22 cellular contexts compared by ENCODE assay signal in the genomic region with DNA sequence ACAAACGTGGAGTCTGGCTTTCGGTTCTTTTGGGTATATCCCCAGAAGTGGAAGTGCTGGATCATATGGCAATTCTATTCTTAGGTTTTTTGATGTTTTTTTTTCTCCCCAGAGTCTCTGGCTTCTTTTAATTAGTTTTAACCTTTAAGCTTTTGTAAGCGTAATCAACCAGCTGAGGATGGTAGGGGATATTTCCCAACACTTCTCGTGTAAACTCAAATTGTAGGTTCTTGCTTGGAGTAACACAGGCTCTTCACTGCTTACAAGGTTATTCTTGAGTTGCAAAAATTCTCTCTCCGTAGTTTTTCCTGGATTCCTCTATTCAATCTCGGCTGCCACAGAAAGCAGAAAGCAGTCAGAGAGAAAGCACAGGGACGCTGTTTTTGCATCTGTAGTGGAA. TPM values are rescaled to one million over a fixed set of nuclear protein-coding genes. Genes with fewer than 3 reads are reported as not detected.
DNase-seq lines count a peak whose midpoint lies in the region; ATAC-seq, FAIRE-seq and TF ChIP-seq lines count a peak whose summit lies in the region.
"Had no signal": no experiment of that assay in that cellular context is flagged by ENCODE, and none has a peak within 500 bp of the region (broad histone marks: within the 10 kb centered on the region; RNA-seq: fewer than 3 reads in every experiment).

No MANE protein-coding gene starts in this region.

- in situ Hi-C loops in HAP-1 (cut with MboI; ENCODE audit: low sequenced_read_pairs), result no loop called here

- H3K4me1 ChIP-seq in fibroblast of lung (ENCODE audit: control insufficient read depth, extremely low read depth, insufficient read depth, low read length) (no peaks in the 10 kb centered on the region), mesodermal cell (ENCODE audit: control insufficient read depth, insufficient read depth, low read length, poor library complexity, severe bottlenecking) (no peaks in the 10 kb centered on the region), suprapubic skin (no peaks in the 10 kb centered on the region), lower lobe of right lung (no peaks in the 10 kb centered on the region), HAP-1 (peaks cover 3% of the 10 kb centered on the region; the same call in 1 of the 2 replicates)
- H3K4me1 ChIP-seq: BE2C, SJCRH30 had no signal

- no peak overlapping the region for H3K9ac ChIP-seq in fibroblast of lung (ENCODE audit: insufficient read depth, low read length)

- ATAC-seq in lower lobe of right lung, result no peak

- H3K27ac ChIP-seq in fibroblast of lung (ENCODE audit: insufficient read depth, low read length) (peak overlapping the region; percentile 11), mesodermal cell (ENCODE audit: low read depth, low read length, severe bottlenecking) (peak overlapping the region; percentile 41), suprapubic skin (peak overlapping the region; percentile 85), lower lobe of right lung (no peak overlapping the region)
- H3K27ac ChIP-seq: SJCRH30 had no signal

- intact Hi-C loops in lower lobe of right lung (cut with DNase I), result no loop called here

- peaks cover 13% of the 10 kb centered on the region for H3K27me3 ChIP-seq in fibroblast of lung (ENCODE audit: control insufficient read depth, insufficient read depth, low read length)
- peaks cover 30% of the 10 kb centered on the region for H3K27me3 ChIP-seq in suprapubic skin
- no peaks in the 10 kb centered on the region for H3K27me3 ChIP-seq in lower lobe of right lung (ENCODE audit: low read depth)
- H3K27me3 ChIP-seq in HAP-1 (ENCODE audit: low read depth), result peaks cover 4% of the 10 kb centered on the region; the same call in 1 of the 2 replicates
- H3K27me3 ChIP-seq: BE2C had no signal

- H3K9me3 ChIP-seq in fibroblast of lung (ENCODE audit: control insufficient read depth, insufficient read depth, low read depth, low read length), result no peaks in the 10 kb centered on the region
- H3K9me3 ChIP-seq in mesodermal cell (ENCODE audit: control insufficient read depth, low read length), result no peaks in the 10 kb centered on the region
- no peaks in the 10 kb centered on the region for H3K9me3 ChIP-seq in suprapubic skin
- H3K9me3 ChIP-seq in lower lobe of right lung, result no peaks in the 10 kb centered on the region
- no peaks in the 10 kb centered on the region for H3K9me3 ChIP-seq in HAP-1
- H3K9me3 ChIP-seq: BE2C, SJCRH30 had no signal

- no peak overlapping the region for H3K4me2 ChIP-seq in fibroblast of lung (ENCODE audit: extremely low read depth, insufficient read depth, low read length)

- FAIRE-seq in HTR-8/SVneo (lab: Jason Lieb, UNC), result no peak
- FAIRE-seq: A204.1, D721Med, RCC 7860 had no signal

- no peaks in the 10 kb centered on the region for H3K79me2 ChIP-seq in fibroblast of lung (ENCODE audit: control insufficient read depth, insufficient read depth, low read length)

- 94 to 96% methylated on average over 4 to 5 of the region's 7 CpGs for WGBS in mesodermal cell (ENCODE audit: insufficient coverage in 2 of 2), 2 experiments
- WGBS in suprapubic skin, result 65% methylated on average over 7 of the region's 7 CpGs

- TF ChIP-seq EP300 in suprapubic skin (IDR thresholded peaks at IDR 0.05), result no peak

- H3K36me3 ChIP-seq in fibroblast of lung (ENCODE audit: control insufficient read depth, insufficient read depth, low read length) (no peaks in the 10 kb centered on the region), mesodermal cell (ENCODE audit: control insufficient read depth, insufficient read depth, low read length) (no peaks in the 10 kb centered on the region), suprapubic skin (no peaks in the 10 kb centered on the region), lower lobe of right lung (no peaks in the 10 kb centered on the region), HAP-1 (replicated peaks) (no peaks in the 10 kb centered on the region)
- H3K36me3 ChIP-seq: BE2C, SJCRH30 had no signal

- no peak overlapping the region for H3K4me3 ChIP-seq in fibroblast of lung (replicated peaks in 1 of 4; ENCODE audit: control extremely low read depth in 1 of 4, insufficient read depth in 1 of 4, low read depth in 3 of 4, low read length in 4 of 4)
- H3K4me3 ChIP-seq in mesodermal cell (ENCODE audit: extremely low read depth, insufficient read depth, low read length, poor library complexity, severe bottlenecking), result no peak overlapping the region
- no peak overlapping the region for H3K4me3 ChIP-seq in suprapubic skin
- no peak overlapping the region for H3K4me3 ChIP-seq in lower lobe of right lung
- H3K4me3 ChIP-seq in HAP-1, result no peak overlapping the region
- H3K4me3 ChIP-seq: SJCRH30 had no signal

- no peaks in the 10 kb centered on the region for H4K20me1 ChIP-seq in fibroblast of lung (ENCODE audit: control insufficient read depth, extremely low read depth, insufficient read depth, low read length)

- H2AFZ ChIP-seq in fibroblast of lung (ENCODE audit: low read length), result no peak overlapping the region

- peak; percentile 17 for DNase-seq in MV-4-11 (lab: John Stamatoyannopoulos, UW)
- DNase-seq in fibroblast of lung (ENCODE audit: low read depth in 2 of 2), result no peak
- DNase-seq in suprapubic skin (ENCODE audit: low spot score in 2 of 2), result no peak
- no peak for DNase-seq in activated effector memory CD4-positive, alpha-beta T cell treated with Interleukin-2 at 50 U/mL for 16 hours
- no peak for DNase-seq in HTR-8/SVneo (ENCODE audit: insufficient read length, low spot score)
- no peak for DNase-seq in lower lobe of right lung
- DNase-seq in HAP-1 (ENCODE audit: low spot score in 2 of 2), result no peak
- DNase-seq: BE2C, DMS53, GDM1, H9, NCI-H1105 treated with DMSO at 0.1 percent for 48 hours, NCI-H2029 treated with DMSO at 0.1 percent for 48 hours, NCI-H345, NCI-H524 treated with DMSO at 0.1 percent for 48 hours, NCI-H82, SJCRH30 had no signal

- TF ChIP-seq POLR2A in suprapubic skin (IDR thresholded peaks at IDR 0.05), result no peak

- TF ChIP-seq CTCF in fibroblast of lung (conservative IDR thresholded peaks at IDR 0.05 in 1 of 2, IDR thresholded peaks at IDR 0.05 in 1 of 2; ENCODE audit: low read depth in 1 of 2, low read length in 2 of 2), result no peak
- no peak for TF ChIP-seq CTCF in suprapubic skin (IDR thresholded peaks at IDR 0.05)
- no peak for TF ChIP-seq CTCF in lower lobe of right lung (IDR thresholded peaks at IDR 0.05)

RNA-seq across cellular contexts. Expression of a gene that starts 11.9 kb away (rescaled TPM):
- total RNA-seq in fibroblast of lung (under 0.01 and 0.17 TPM in 2 replicates), suprapubic skin (10 to 100 TPM in 1 of 4 donors, 1 to 10 TPM in 3; 4.0 to 16.9 (median 5.2) TPM), lower lobe of right lung (26.4 TPM)
- 0.02 and 1.4 TPM in 2 replicates for polyA plus RNA-seq in fibroblast of lung
- 3.7 TPM in 1 of 2 replicates, not detected in the other for polyA plus RNA-seq in fibroblast of lung (2012)
- 0.15 and 1.4 TPM in 2 replicates for polyA minus RNA-seq in fibroblast of lung (ENCODE audit: low replicate concordance)
- 12.2 TPM for polyA plus RNA-seq in mesodermal cell (2013, experiment 1 of 2)
- polyA plus RNA-seq in mesodermal cell (2013, experiment 2 of 2), result 9.7 TPM
- total RNA-seq: IMR-90, SJCRH30 had no signal
- polyA plus RNA-seq: IMR-90 had no signal
